Comparison of ENCODE assay signal across 8 cellular contexts in the genomic region with DNA sequence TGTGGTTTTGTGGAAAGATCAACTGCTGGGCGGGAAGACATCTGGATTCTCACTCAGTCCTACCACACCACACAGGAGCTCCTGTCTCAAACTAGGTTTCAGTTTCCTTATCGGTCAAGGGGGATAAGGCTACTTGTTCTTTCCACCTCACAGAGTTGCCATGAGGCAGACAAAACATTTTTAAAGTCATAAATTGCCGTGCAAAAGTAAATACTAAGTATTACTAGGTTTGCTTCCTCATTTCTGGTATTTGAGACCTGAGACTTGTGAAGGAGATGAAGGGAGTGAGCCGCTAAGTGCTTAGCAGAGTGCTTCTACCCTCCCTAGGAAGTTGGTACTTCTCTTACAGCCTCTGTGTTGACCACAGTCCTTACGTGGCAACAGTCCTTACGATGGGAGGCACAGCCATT. TPM values are rescaled to one million over a fixed set of nuclear protein-coding genes. Genes with fewer than 3 reads are reported as not detected.
A peak's percentile ranks its signal among the peaks of the same experiment; 100 is the strongest.
DNase-seq lines count a peak whose midpoint lies in the region; ATAC-seq, FAIRE-seq and TF ChIP-seq lines count a peak whose summit lies in the region.

No MANE protein-coding gene starts in this region.

- H3K56ac ChIP-seq in H1 (replicated peaks; ENCODE audit: insufficient read length, low read depth, low read length): no peak overlapping the region

- no peak for DNase-seq in activated naive CD4-positive, alpha-beta T cell treated with anti-CD3 and anti-CD28 coated beads, Interleukin-2, amount 50 U/mL, for 16 hours
- DNase-seq in PC-9 (no peak), H1 (ENCODE audit: low read depth in 1 of 2, low spot score in 2 of 2) (no peak), osteocyte (ENCODE audit: extremely low spot score, unreplicated experiment) (no peak), NCI-H82 (lab: John Stamatoyannopoulos, UW) (no peak), NCI-H2171 (lab: John Stamatoyannopoulos, UW) (no peak)

- no peaks in the 10 kb centered on the region for H3K9me2 ChIP-seq in PC-9 (ENCODE audit: insufficient read depth)

- no peak for TF ChIP-seq POLR2A in H1 (IDR thresholded peaks at IDR 0.05; ENCODE audit: control extremely low read depth in 1 of 2, low read depth in 2 of 2, low read length in 2 of 2)

- WGBS in H1 (ENCODE audit: extremely low coverage in 1 of 2, insufficient coverage in 1 of 2, insufficient read length in 1 of 2, insufficient replicate concordance in 2 of 2, low coverage in 1 of 2, low lambda C conversion rate in 2 of 2, missing lambda C conversion rate in 1 of 2), 2 experiments: 91% methylated on average over 6 of the region's 6 CpGs; no CpG with 5 or more reads in 1 of the 2 experiments

- H2AK5ac ChIP-seq in H1 (ENCODE audit: low read depth, low read length): peak overlapping the region; percentile 60; the same call in 1 of the 2 replicates

- no peak overlapping the region for H4K5ac ChIP-seq in H1 (ENCODE audit: insufficient read length, low read depth, low read length)

- no peak for TF ChIP-seq RAD21 in H1 (IDR thresholded peaks at IDR 0.05 in 1 of 2, conservative IDR thresholded peaks at IDR 0.05 in 1 of 2; ENCODE audit: low read depth in 2 of 2, low read length in 2 of 2)

- H3K9me3 Mint-ChIP-seq in activated naive CD4-positive, alpha-beta T cell treated with anti-CD3 and anti-CD28 coated beads, Interleukin-2, amount 50 U/mL, for 24 hours: no peaks in the 10 kb centered on the region
- no peaks in the 10 kb centered on the region for H3K9me3 Mint-ChIP-seq in osteocyte (ENCODE audit: unreplicated experiment)

- no peak for TF ChIP-seq EP300 in H1 (IDR thresholded peaks at IDR 0.05; ENCODE audit: borderline replicate concordance in 1 of 2, low read depth in 2 of 2, low read length in 2 of 2)

- peaks cover 5% of the 10 kb centered on the region; the same call in 1 of the 2 replicates for H3K23me2 ChIP-seq in H1 (ENCODE audit: low read depth, low read length)

- H3K27ac ChIP-seq in PC-9 (no peak overlapping the region), H1 (ENCODE audit: low read depth, low read length) (no peak overlapping the region)

- no TSS peak for BruUV-seq in PC-9 (replicated peaks; lab: Mats Ljungman, UMichigan)

- H3K4me2 ChIP-seq in PC-9: peak overlapping the region; percentile 97
- peak overlapping the region; percentile 72 to 83 for H3K4me2 ChIP-seq in H1 (ENCODE audit: insufficient read depth in 1 of 2, low read depth in 2 of 2, low read length in 2 of 2)

- H4K20me1 ChIP-seq in PC-9 (ENCODE audit: insufficient read depth): no peaks in the 10 kb centered on the region
- H4K20me1 ChIP-seq in H1 (replicated peaks in 1 of 2; ENCODE audit: control insufficient read depth in 1 of 2, insufficient read depth in 2 of 2, low read length in 2 of 2): no peaks in the 10 kb centered on the region

- H3K4me3 Mint-ChIP-seq in activated naive CD4-positive, alpha-beta T cell treated with anti-CD3 and anti-CD28 coated beads, Interleukin-2, amount 50 U/mL, for 24 hours: peak overlapping the region; percentile 94
- H3K4me3 Mint-ChIP-seq in osteocyte (ENCODE audit: unreplicated experiment): peak overlapping the region; percentile 87

- no peak overlapping the region for H2BK5ac ChIP-seq in H1 (ENCODE audit: low read depth, low read length)

- H3K4me1 Mint-ChIP-seq in activated naive CD4-positive, alpha-beta T cell treated with anti-CD3 and anti-CD28 coated beads, Interleukin-2, amount 50 U/mL, for 24 hours: peaks cover 27% of the 10 kb centered on the region
- H3K4me1 Mint-ChIP-seq in osteocyte (ENCODE audit: unreplicated experiment): peaks cover 27% of the 10 kb centered on the region

- H3K4ac ChIP-seq in H1 (replicated peaks; ENCODE audit: insufficient read length, low read depth, low read length): no peak overlapping the region

- H3K79me1 ChIP-seq in H1 (ENCODE audit: low read depth, low read length): no peaks in the 10 kb centered on the region; the same call in 1 of the 2 replicates

- no peak for TF ChIP-seq CTCF in PC-9 (conservative IDR thresholded peaks at IDR 0.05)
- no peak for TF ChIP-seq CTCF in H1 (IDR thresholded peaks at IDR 0.05; ENCODE audit: control extremely low read depth in 1 of 3, insufficient read depth in 1 of 3, low read depth in 1 of 3, low read length in 3 of 3)
- TF ChIP-seq CTCF in osteocyte (IDR thresholded peaks at IDR 0.05): no peak

- CTCF ChIA-PET in PC-9 (lab: Charles Lee): interaction anchor here (0.5 kb wide), 1 partner anchor 230 kb away, joined by 5 read pairs; no protein-coding TSS in a partner anchor
- CTCF ChIA-PET in H1 (lab: Charles Lee; ENCODE audit: partially characterized antibody): interaction anchor here (1.1 to 4.5 kb wide), 6 partner anchors 10 to 58 kb away, joined by 3 to 23 read pairs (median 4); no protein-coding TSS in a partner anchor

- H2BK20ac ChIP-seq in H1 (ENCODE audit: low read length): no peak overlapping the region

- H2BK120ac ChIP-seq in H1 (replicated peaks; ENCODE audit: low read depth, low read length): no peak overlapping the region

- FAIRE-seq in H1 (lab: Jason Lieb, UNC): no peak

- H2AFZ ChIP-seq in PC-9: peak overlapping the region; percentile 99; the same call in 1 of the 2 replicates
- H2AFZ ChIP-seq in H1 (ENCODE audit: low read length): no peak overlapping the region

- H3K36me3 Mint-ChIP-seq in activated naive CD4-positive, alpha-beta T cell treated with anti-CD3 and anti-CD28 coated beads, Interleukin-2, amount 50 U/mL, for 24 hours: peaks cover 11% of the 10 kb centered on the region
- H3K36me3 Mint-ChIP-seq in osteocyte (ENCODE audit: unreplicated experiment): peaks cover 2% of the 10 kb centered on the region

- no peaks in the 10 kb centered on the region for H3K27me3 Mint-ChIP-seq in activated naive CD4-positive, alpha-beta T cell treated with anti-CD3 and anti-CD28 coated beads, Interleukin-2, amount 50 U/mL, for 24 hours
- H3K27me3 Mint-ChIP-seq in osteocyte (ENCODE audit: unreplicated experiment): no peaks in the 10 kb centered on the region

- no peak overlapping the region for H3K14ac ChIP-seq in H1 (ENCODE audit: insufficient read length)

- H2BK12ac ChIP-seq in H1 (ENCODE audit: low read depth, low read length): no peak overlapping the region; the same call in 1 of the 2 replicates

- no peaks in the 10 kb centered on the region for H3F3A ChIP-seq in PC-9 (ENCODE audit: insufficient read depth, low read depth)

- H3K27me3 ChIP-seq in PC-9 (ENCODE audit: insufficient read depth, low read depth) (no peaks in the 10 kb centered on the region), H1 (replicated peaks in 1 of 4; ENCODE audit: control insufficient read depth in 3 of 4, extremely low read depth in 1 of 4, insufficient read depth in 3 of 4, low read length in 3 of 4) (no peaks in the 10 kb centered on the region)

- no peak overlapping the region for H3K9ac ChIP-seq in H1 (replicated peaks in 1 of 4; ENCODE audit: extremely low read depth in 1 of 4, low read depth in 3 of 4, low read length in 3 of 4)

- no peak overlapping the region for H2BK15ac ChIP-seq in H1 (ENCODE audit: low read length)

- H3K79me2 ChIP-seq in PC-9 (ENCODE audit: low read depth): no peaks in the 10 kb centered on the region
- 0 out of 4 replicates have a peak, but pooled peaks cover 0 to 10% of the 10 kb centered on the region in 2 experiments for H3K79me2 ChIP-seq in H1 (ENCODE audit: control insufficient read depth in 1 of 2, insufficient read depth in 2 of 2, low read length in 2 of 2)

- no peak overlapping the region for H4K8ac ChIP-seq in H1 (ENCODE audit: extremely low read depth, insufficient read depth, low read length)

- no peak overlapping the region for H3K23ac ChIP-seq in H1 (ENCODE audit: insufficient read length)

- H3K4me1 ChIP-seq in PC-9 (replicated peaks; ENCODE audit: insufficient read depth): 0 out of 2 replicates have a peak, but pooled peaks cover 3% of the 10 kb centered on the region
- peaks cover 0 to 5% (median 3%) of the 10 kb centered on the region in 4 experiments; a peak in 4 of 7 replicates for H3K4me1 ChIP-seq in H1 (replicated peaks in 1 of 4; ENCODE audit: control insufficient read depth in 3 of 4, insufficient read depth in 4 of 4, low read length in 3 of 4)

- intact Hi-C loops in PC-9 (cut with micrococcal nuclease; ENCODE audit: unreplicated experiment): loop anchor here (10.0 kb wide), 1 partner anchor 236 kb away; a partner anchor contains a TSS

- POLR2A ChIA-PET in PC-9 (lab: Charles Lee; ENCODE audit: unreplicated experiment): no interaction called here
- POLR2A ChIA-PET in H1 (lab: Charles Lee; ENCODE audit: partially characterized antibody): interaction anchor here (0.7 to 1.2 kb wide), 6 partner anchors 11 to 66 kb away, joined by 3 to 7 read pairs (median 4); a partner anchor contains a TSS

- H3K4me3 ChIP-seq in PC-9 (peak overlapping the region; percentile 87; the same call in 1 of the 2 replicates), H1 (ENCODE audit: extremely low read depth in 1 of 4, insufficient read depth in 2 of 4, low read depth in 3 of 4, low read length in 4 of 4) (peak overlapping the region; percentile 60 to 85 (median 69); a peak in 6 of 8 replicates)

- H3K18ac ChIP-seq in H1 (ENCODE audit: extremely low read depth, low read length): no peak overlapping the region

- H3K9me3 ChIP-seq in PC-9 (ENCODE audit: insufficient read depth, low read depth) (no peaks in the 10 kb centered on the region), H1 (ENCODE audit: insufficient read depth in 2 of 2, low read depth in 1 of 2, low read length in 1 of 2) (no peaks in the 10 kb centered on the region)

- H4K91ac ChIP-seq in H1 (replicated peaks; ENCODE audit: insufficient read length, low read length): no peak overlapping the region

- peak overlapping the region; percentile 95 for H3K27ac Mint-ChIP-seq in activated naive CD4-positive, alpha-beta T cell treated with anti-CD3 and anti-CD28 coated beads, Interleukin-2, amount 50 U/mL, for 24 hours
- peak overlapping the region; percentile 78 for H3K27ac Mint-ChIP-seq in osteocyte (ENCODE audit: unreplicated experiment)

- peak; percentile 32 for ATAC-seq in HG02938 (IDR thresholded peaks at IDR 0.05; ENCODE audit: unreplicated experiment)

- H3K36me3 ChIP-seq in PC-9 (ENCODE audit: low read depth) (no peaks in the 10 kb centered on the region), H1 (ENCODE audit: control insufficient read depth in 2 of 4, insufficient read depth in 4 of 4, low read length in 3 of 4) (peaks cover 3 to 27% (median 10%) of the 10 kb centered on the region in 4 experiments; a peak in 7 of 8 replicates)

RNA-seq across cellular contexts. Expression of a gene that starts 1.5 kb away (rescaled TPM):
- total RNA-seq in PC-9 (2021) (43.9 and 45.0 TPM in 2 replicates), osteocyte (44.0 and 44.1 TPM in 2 replicates)
- 50.9 TPM in 2 replicates for total RNA-seq in H1 (2021; fragmentation: NEBNext Ultra II Directional; extraction: Animal tissue kit (Norgen Biotek cat#: 25700))
- 17.7 and 28.3 TPM in 2 replicates for polyA plus RNA-seq in H1 (2011; rRNA removed)
- polyA plus RNA-seq in H1 (2011; cell fraction: cytosol; rRNA removed): 37.3 TPM
- polyA plus RNA-seq in H1 (2011; cell fraction: nucleus; rRNA removed): 17.6 TPM
- 51.9 to 67.1 TPM (median 55.6 TPM) in 4 replicates for polyA plus RNA-seq in H1 (2012, experiment 1 of 2)
- polyA plus RNA-seq in H1 (2012, experiment 2 of 2): 7.7 TPM
- 28.5 TPM for polyA plus RNA-seq in H1 (2013, experiment 1 of 2)
- 27.9 TPM for polyA plus RNA-seq in H1 (2013, experiment 2 of 2)
- polyA minus RNA-seq in H1 (2011; rRNA and poly(A)+ RNA removed): 29.4 and 34.1 TPM in 2 replicates
- 21.0 TPM for polyA minus RNA-seq in H1 (2011; cell fraction: cytosol; rRNA and poly(A)+ RNA removed)
- polyA minus RNA-seq in H1 (2011; cell fraction: nucleus; rRNA and poly(A)+ RNA removed): 19.7 TPM

RNA-seq across cellular contexts. Expression of a gene that starts 36.0 kb away (rescaled TPM):
- total RNA-seq in PC-9 (2021) (39.0 and 43.1 TPM in 2 replicates), osteocyte (45.8 and 46.2 TPM in 2 replicates)
- total RNA-seq in H1 (2021; fragmentation: NEBNext Ultra II Directional; extraction: Animal tissue kit (Norgen Biotek cat#: 25700)): 87.1 and 101 TPM in 2 replicates
- polyA plus RNA-seq in H1 (2011; rRNA removed): 21.8 and 24.0 TPM in 2 replicates
- polyA plus RNA-seq in H1 (2011; cell fraction: cytosol; rRNA removed): 22.4 TPM
- 48.4 TPM for polyA plus RNA-seq in H1 (2011; cell fraction: nucleus; rRNA removed)
- 59.6 to 119 TPM (median 90.3 TPM) in 4 replicates for polyA plus RNA-seq in H1 (2012, experiment 1 of 2)
- polyA plus RNA-seq in H1 (2012, experiment 2 of 2): 7.7 TPM
- polyA plus RNA-seq in H1 (2013, experiment 1 of 2): 22.3 TPM
- polyA plus RNA-seq in H1 (2013, experiment 2 of 2): 22.8 TPM
- polyA minus RNA-seq in H1 (2011; rRNA and poly(A)+ RNA removed): 28.5 and 30.8 TPM in 2 replicates
- polyA minus RNA-seq in H1 (2011; cell fraction: cytosol; rRNA and poly(A)+ RNA removed): 105 TPM
- 58.2 TPM for polyA minus RNA-seq in H1 (2011; cell fraction: nucleus; rRNA and poly(A)+ RNA removed)
